Comparison of ENCODE assay signal across 32 cellular contexts in the genomic region with DNA sequence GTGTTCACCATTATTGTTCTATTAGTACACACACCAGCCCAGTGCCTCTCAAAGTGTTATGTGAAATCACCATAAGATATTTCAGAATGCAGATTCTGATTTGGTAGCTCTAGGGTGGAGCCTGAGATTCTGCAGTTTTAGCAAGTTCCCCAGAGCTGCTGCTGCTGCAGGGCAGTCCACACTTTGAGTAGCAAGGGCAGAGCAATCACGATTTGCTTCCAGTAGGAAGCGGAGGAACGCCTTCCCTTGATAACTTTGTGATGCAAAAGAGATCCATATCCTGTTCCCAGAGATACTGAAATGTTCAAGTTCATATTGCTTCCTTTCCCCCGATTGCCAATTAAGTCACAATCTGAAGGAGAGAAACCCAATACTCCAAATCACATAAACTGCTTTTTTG. TPM values are rescaled to one million over a fixed set of nuclear protein-coding genes. Genes with fewer than 3 reads are reported as not detected.
"Had no signal": no experiment of that assay in that cellular context is flagged by ENCODE, and none has a peak within 500 bp of the region (broad histone marks: within the 10 kb centered on the region; RNA-seq: fewer than 3 reads in every experiment).

No MANE protein-coding gene starts in this region.

- H3K9me3 ChIP-seq: gastrocnemius medialis, left lung, ovary, stomach, thyroid gland had no signal

- ATAC-seq: esophagus mucosa; gastrocnemius medialis; left lung; natural killer cell; sciatic nerve; stimulated activated effector memory CD8-positive, alpha-beta T cell treated with anti-CD3 and anti-CD28 coated beads, Interleukin-12 subunit alpha, Interleukin-12 subunit beta, amount 100 ng/mL, for 72 hours had no signal

- H3K4me3 ChIP-seq: dorsolateral prefrontal cortex, gastrocnemius medialis, left lung, ovary, smooth muscle cell, stomach, thyroid gland had no signal

- H3K27ac ChIP-seq: dorsolateral prefrontal cortex, epithelial cell of prostate, gastrocnemius medialis, left lung, ovary, stomach, thyroid gland had no signal

- H3K27me3 ChIP-seq: gastrocnemius medialis, left lung, ovary, stomach, thyroid gland had no signal

- H3K36me3 ChIP-seq: gastrocnemius medialis, left lung, ovary, stomach, thyroid gland had no signal

- H3K4me1 ChIP-seq: gastrocnemius medialis, left lung, stomach, thyroid gland had no signal

- DNase-seq: cerebellar nuclear complex; dorsolateral prefrontal cortex; effector CD4-positive, alpha-beta T cell; foreskin fibroblast; gastrocnemius medialis; head of caudate nucleus; kidney; left lung; mesenchymal stem cell; natural killer cell; occipital lobe; ovary; posterior cingulate gyrus; retina; stimulated activated CD4-positive, alpha-beta T cell treated with anti-CD3 and anti-CD28 coated beads, Interleukin-12 subunit alpha, Interleukin-12 subunit beta, amount 100 ng/mL, for 4 hours; stimulated activated CD4-positive, alpha-beta T cell treated with anti-CD3 and anti-CD28 coated beads, Interleukin-1b, Interleukin-23, amount 100 ng/mL, for 48 hours; stimulated activated CD4-positive, alpha-beta T cell treated with anti-CD3 and anti-CD28 coated beads, Interleukin-4, amount 100 ng/mL, for 24 hours; stimulated activated naive CD4-positive, alpha-beta T cell treated with Interleukin-2 at 50 U/mL for 16 hours; stomach; thyroid gland; trophoblast cell had no signal

RNA-seq across cellular contexts. Expression of a gene that starts 57.9 kb away (rescaled TPM):
- total RNA-seq: esophagus mucosa, glomerular endothelial cell, lower leg skin, lung microvascular endothelial cell, mononuclear cell, natural killer cell, pulmonary artery endothelial cell, sciatic nerve, smooth muscle cell, thyroid gland had no signal

RNA-seq across cellular contexts. Expression of a gene that starts 58.9 kb away (rescaled TPM):
- total RNA-seq: esophagus mucosa, glomerular endothelial cell, left lung, lower leg skin, lung microvascular endothelial cell, natural killer cell, occipital lobe, pulmonary artery endothelial cell, smooth muscle cell, subcutaneous adipose tissue, thyroid gland had no signal
